In the genomic region with DNA sequence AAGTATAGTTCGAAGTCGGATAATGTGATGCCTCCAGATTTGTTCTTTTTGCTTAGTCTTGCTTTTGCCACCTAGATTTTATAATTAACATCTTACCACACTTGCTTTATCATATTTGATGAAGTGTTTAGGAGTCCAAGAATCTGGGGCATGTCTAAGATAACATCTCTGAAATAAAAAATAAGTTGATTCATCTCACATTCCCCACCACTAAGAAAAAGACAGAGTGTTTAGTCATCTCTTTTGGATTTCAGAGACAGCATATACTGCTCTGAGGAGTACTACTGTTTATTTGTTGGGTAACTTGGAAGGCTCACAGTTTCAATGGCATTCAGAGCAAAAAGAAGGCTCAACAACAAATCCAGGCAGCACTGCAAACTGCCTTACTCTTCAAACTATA, we compare ENCODE assay signal across 33 cellular contexts.
"Had no signal": no experiment of that assay in that cellular context is flagged by ENCODE, and none has a peak within 500 bp of the region (broad histone marks: within the 10 kb centered on the region; RNA-seq: fewer than 3 reads in every experiment).

No MANE protein-coding gene starts in this region.

- H3K4me1 ChIP-seq: adrenal gland had no signal

- H3K4me3 ChIP-seq: adrenal gland, cardiac muscle cell, SJCRH30 had no signal

- H3K27ac ChIP-seq: adrenal gland, brain microvascular endothelial cell, cardiac muscle cell, SJCRH30, VCaP had no signal

- H3K27me3 ChIP-seq: adrenal gland, brain microvascular endothelial cell, cardiac muscle cell, SJCRH30 had no signal

- H3K9me3 ChIP-seq: adrenal gland, SJCRH30 had no signal

- H3K36me3 ChIP-seq: adrenal gland, brain microvascular endothelial cell, cardiac muscle cell, SJCRH30 had no signal

- DNase-seq: activated B cell treated with CpG ODN at 0.5 μM for 24 hours; activated CD4-positive, alpha-beta memory T cell treated with anti-CD3 and anti-CD28 coated beads for 36 hours; activated CD4-positive, alpha-beta T cell treated with anti-CD3 and anti-CD28 coated beads for 4 hours; activated CD4-positive, alpha-beta T cell treated with anti-CD3 and anti-CD28 coated beads, Interleukin-2, amount 50 U/mL, for 1 hour; activated CD4-positive, CD25-positive, alpha-beta regulatory T cell treated with anti-CD3 and anti-CD28 coated beads, Interleukin-2, amount 50 U/mL, for 72 hours; activated CD8-positive, alpha-beta memory T cell treated with anti-CD3 and anti-CD28 coated beads, Interleukin-2, amount 50 U/mL, for 4 hours; activated gamma-delta T cell treated with Interleukin-2 at 50 U/mL for 16 hours; activated naive CD4-positive, alpha-beta T cell treated with anti-CD3 and anti-CD28 coated beads for 36 hours; activated T-cell treated with anti-CD3 and anti-CD28 coated beads for 4 hours; activated T-cell treated with anti-CD3 and anti-CD28 coated beads, Interleukin-2, amount 50 U/mL, for 4 hours; adrenal gland; brain microvascular endothelial cell; KG1; NCI-H1092 treated with DMSO at 0.1 percent for 48 hours; NCI-H1417; NCI-H146; NCI-H187; NCI-H2029 treated with DMSO at 0.1 percent for 48 hours; NCI-H2107; NCI-H2171; NCI-H510A; NCI-H526; NCI-H748 treated with DMSO at 0.1 percent for 48 hours; NK-92 treated with Interleukin-12 subunit alpha and Interleukin-12 subunit beta, amount 100 ng/mL, for 24 hours; SHP77; SJCRH30; SW 1271; T-helper 1 cell; T-helper 2 cell; T-helper 9 cell had no signal

- ATAC-seq: activated naive CD4-positive, alpha-beta T cell treated with anti-CD3 and anti-CD28 coated beads, Interleukin-2, amount 50 U/mL, for 72 hours; activated T-cell treated with anti-CD3 and anti-CD28 coated beads, Interleukin-2, amount 50 U/mL, for 4 hours had no signal
